ENCODE assay signal across 19 cellular contexts in the genomic region with DNA sequence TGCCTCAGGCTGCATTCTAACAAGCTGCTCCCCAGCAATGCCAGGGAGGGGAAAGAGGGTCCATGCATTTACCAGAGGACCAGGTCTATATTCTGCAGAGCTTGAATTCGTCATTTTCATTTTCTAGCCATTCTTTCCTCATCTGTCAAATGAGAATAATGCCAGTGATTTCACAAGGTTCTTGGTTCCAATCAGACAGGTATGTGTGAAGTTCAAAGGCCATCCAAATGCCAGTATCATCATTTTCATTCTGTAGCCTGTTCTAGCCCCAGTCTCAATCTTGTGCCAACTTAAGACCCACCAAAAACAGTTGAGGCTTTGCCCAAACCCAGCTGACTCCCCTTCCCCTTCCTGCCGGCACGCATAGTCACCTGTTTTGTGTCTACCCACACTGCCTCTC.
DNase-seq lines count a peak whose midpoint lies in the region; ATAC-seq and TF ChIP-seq lines count a peak whose summit lies in the region.
"Had no signal": no experiment of that assay in that cellular context is flagged by ENCODE, and none has a peak within 500 bp of the region (broad histone marks: within the 10 kb centered on the region; RNA-seq: fewer than 3 reads in every experiment).

No MANE protein-coding gene starts in this region.

- no peak overlapping the region for H3K9ac ChIP-seq in stomach smooth muscle (ENCODE audit: low read length in 2 of 2)

- DNase-seq in heart left ventricle (no peak), left cardiac atrium (no peak), WERI-Rb-1 (no peak), left lobe of liver (ENCODE audit: low spot score) (no peak), Kasumi-1 (lab: John Stamatoyannopoulos, UW) (no peak), foreskin melanocyte (no peak)
- DNase-seq: CD8-positive, alpha-beta memory T cell; colonic mucosa; DMS79 treated with DMSO at 0.1 percent for 48 hours; Karpas-422; mammary epithelial cell; NCI-H2171 treated with DMSO at 0.1 percent for 48 hours; NCI-H774; stimulated activated CD4-positive, alpha-beta T cell treated with anti-CD3 and anti-CD28 coated beads, Interleukin-15, amount 100 ng/mL, for 24 hours; stimulated activated naive CD8-positive, alpha-beta T cell treated with anti-CD3 and anti-CD28 coated beads, Interleukin-15, Interleukin-2, amounts not matched to agents 100 U/mL and 50 U/mL, for 24 hours; uterus had no signal

- H3K36me3 ChIP-seq in heart left ventricle (no peaks in the 10 kb centered on the region), WERI-Rb-1 (peaks cover 64% of the 10 kb centered on the region), stomach smooth muscle (ENCODE audit: control insufficient read depth in 2 of 2, insufficient read depth in 2 of 2, low read length in 2 of 2) (no peaks in the 10 kb centered on the region)
- H3K36me3 ChIP-seq: colonic mucosa, uterus had no signal

- H3K27me3 ChIP-seq in heart left ventricle (no peaks in the 10 kb centered on the region), WERI-Rb-1 (ENCODE audit: insufficient read depth, low read depth, severe bottlenecking) (no peaks in the 10 kb centered on the region), stomach smooth muscle (ENCODE audit: control insufficient read depth in 1 of 2, insufficient read depth in 2 of 2, low read length in 2 of 2) (no peaks in the 10 kb centered on the region)
- H3K27me3 ChIP-seq: colonic mucosa, uterus had no signal

- ATAC-seq in heart left ventricle (no peak), left cardiac atrium (no peak), left lobe of liver (peak; percentile 29), GM18502 (IDR thresholded peaks at IDR 0.05; ENCODE audit: poor library complexity, unreplicated experiment) (no peak)
- ATAC-seq: Panc1; stimulated activated naive CD8-positive, alpha-beta T cell treated with anti-CD3 and anti-CD28 coated beads, Interleukin-15, Interleukin-2, amounts not matched to agents 100 U/mL and 50 U/mL, for 24 hours had no signal

- no peak for TF ChIP-seq POLR2A in heart left ventricle (IDR thresholded peaks at IDR 0.05)

- WGBS in heart left ventricle, 4 donors: 48 to 60% (median 52%) methylated on average over 3 of the region's 3 CpGs

- H3K9me3 ChIP-seq in heart left ventricle (no peaks in the 10 kb centered on the region), WERI-Rb-1 (ENCODE audit: severe bottlenecking) (no peaks in the 10 kb centered on the region), stomach smooth muscle (ENCODE audit: control insufficient read depth in 2 of 2, low read length in 2 of 2) (no peaks in the 10 kb centered on the region)
- H3K9me3 ChIP-seq: colonic mucosa, uterus had no signal

- H3K27ac ChIP-seq in heart left ventricle (peak overlapping the region in 11 of 12 donors; percentile 12 to 80 (median 73)), WERI-Rb-1 (peak overlapping the region; percentile 88), stomach smooth muscle (ENCODE audit: low read length) (peak overlapping the region; percentile 18)
- H3K27ac ChIP-seq: colonic mucosa, uterus had no signal

- H3K4me3 ChIP-seq in heart left ventricle: peak overlapping the region in 1 of 12 donors; percentile 23
- H3K4me3 ChIP-seq in WERI-Rb-1 (ENCODE audit: low read depth, low read length): no peak overlapping the region
- no peak overlapping the region for H3K4me3 ChIP-seq in stomach smooth muscle (ENCODE audit: low read length in 2 of 2)
- H3K4me3 ChIP-seq: colonic mucosa, uterus had no signal

- TF ChIP-seq CTCF in heart left ventricle (IDR thresholded peaks at IDR 0.05): no peak
- no peak for TF ChIP-seq CTCF in WERI-Rb-1 (IDR thresholded peaks at IDR 0.05; ENCODE audit: low read depth, low read length)

- peaks cover 43 to 100% (median 100%) of the 10 kb centered on the region in 12 donors for H3K4me1 ChIP-seq in heart left ventricle
- peaks cover 96% of the 10 kb centered on the region for H3K4me1 ChIP-seq in stomach smooth muscle (ENCODE audit: control insufficient read depth, insufficient read depth, low read length)

- intact Hi-C loops in heart left ventricle (cut with DNase I): no loop called here
- intact Hi-C loops in left cardiac atrium (cut with DNase I): no loop called here

Comparison
In these comparisons a context has a peak if more than half of its experiments do, and no peak if none do; other contexts are left out.
1. H3K27ac ChIP-seq: peak in every context shown above with its lines; median percentile 88 in WERI-Rb-1; 73 in heart left ventricle; 18 in stomach smooth muscle.